Comparison of ENCODE assay signal across 2 cellular contexts in the genomic region with DNA sequence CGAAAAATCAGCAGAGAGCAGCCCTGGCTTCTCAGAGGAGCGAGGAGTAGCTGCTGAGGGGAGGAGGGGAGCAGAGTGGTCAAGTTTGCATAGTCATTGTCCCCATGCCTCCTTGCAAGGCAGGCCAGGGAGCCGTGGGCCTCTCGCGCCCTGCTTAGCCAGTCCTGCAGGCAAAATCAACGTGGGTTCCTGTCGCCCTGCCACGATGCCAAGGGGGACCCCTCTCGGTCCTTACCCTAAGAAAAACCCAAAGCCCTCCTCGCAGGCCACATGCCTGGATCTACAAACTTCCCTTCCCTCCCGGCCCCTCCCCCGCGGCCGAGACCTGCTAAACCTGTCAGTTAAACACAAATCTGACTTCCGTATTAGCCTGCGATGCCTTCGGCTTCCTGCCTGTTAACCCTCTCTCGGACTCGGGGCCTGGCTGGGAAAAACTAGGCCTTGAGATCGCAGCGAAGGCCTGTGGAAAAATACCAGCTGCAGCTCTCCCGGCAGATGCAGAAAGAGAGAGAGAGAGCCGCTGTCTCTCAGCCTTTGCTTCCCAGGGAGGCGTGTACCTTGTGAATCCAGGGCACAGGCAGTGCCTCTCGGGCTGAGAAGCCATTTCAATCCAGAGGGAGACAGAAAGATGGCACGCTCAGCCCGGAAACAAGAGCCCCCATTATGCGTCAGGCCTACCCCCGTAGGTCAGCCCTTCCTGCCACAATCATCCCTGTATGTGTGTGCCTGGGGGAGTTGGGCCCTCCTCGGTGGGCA.
TF ChIP-seq lines count a peak whose summit lies in the region.

No MANE protein-coding gene starts in this region.

TF ChIP-seq in HEK293, 187 proteins besides CTCF, POLR2A, EP300 and RAD21 (continued from another document and continues in another):
- TF ChIP-seq ZSCAN4 (tag by site-specific recombination; IDR thresholded peaks at IDR 0.05) (peak; percentile 68), OSR2 (tag by site-specific recombination; IDR thresholded peaks at IDR 0.05) (peak; percentile 24; the same call in 1 of the 2 replicates), ZBTB48 (tag by site-specific recombination; IDR thresholded peaks at IDR 0.05) (peak; percentile 26; the same call in 1 of the 2 replicates), KLF16 (tag by site-specific recombination; IDR thresholded peaks at IDR 0.05) (peak; percentile 76), KLF8 (tag by site-specific recombination; IDR thresholded peaks at IDR 0.05) (0 out of 2 replicates have a peak, but pooled peaks have one; percentile 20), ZNF76 (tag by site-specific recombination; IDR thresholded peaks at IDR 0.05; ENCODE audit: borderline replicate concordance, low read depth) (peak; percentile 23; the same call in 1 of the 2 replicates), ZNF280D (tag by site-specific recombination; IDR thresholded peaks at IDR 0.05) (no peak), ZNF518A (tag by site-specific recombination; conservative IDR thresholded peaks at IDR 0.05; ENCODE audit: low read depth) (peak; percentile 36; the same call in 1 of the 2 replicates)

TF ChIP-seq in GM12878, 131 proteins besides CTCF, POLR2A, EP300 and RAD21 (continued from another document):
- TF ChIP-seq, protein P1, sequence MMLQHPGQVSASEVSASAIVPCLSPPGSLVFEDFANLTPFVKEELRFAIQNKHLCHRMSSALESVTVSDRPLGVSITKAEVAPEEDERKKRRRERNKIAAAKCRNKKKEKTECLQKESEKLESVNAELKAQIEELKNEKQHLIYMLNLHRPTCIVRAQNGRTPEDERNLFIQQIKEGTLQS (IDR thresholded peaks at IDR 0.05; ENCODE audit: borderline replicate concordance, extremely low read depth, low read depth, low read length): no peak
- TF ChIP-seq, protein P2, sequence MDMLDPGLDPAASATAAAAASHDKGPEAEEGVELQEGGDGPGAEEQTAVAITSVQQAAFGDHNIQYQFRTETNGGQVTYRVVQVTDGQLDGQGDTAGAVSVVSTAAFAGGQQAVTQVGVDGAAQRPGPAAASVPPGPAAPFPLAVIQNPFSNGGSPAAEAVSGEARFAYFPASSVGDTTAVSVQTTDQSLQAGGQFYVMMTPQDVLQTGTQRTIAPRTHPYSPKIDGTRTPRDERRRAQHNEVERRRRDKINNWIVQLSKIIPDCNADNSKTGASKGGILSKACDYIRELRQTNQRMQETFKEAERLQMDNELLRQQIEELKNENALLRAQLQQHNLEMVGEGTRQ (IDR thresholded peaks at IDR 0.05; ENCODE audit: borderline replicate concordance, low read depth, low read length): no peak
- TF ChIP-seq BCL11A (IDR thresholded peaks at IDR 0.05; ENCODE audit: low read depth, low read length) (no peak), KLF5 (IDR thresholded peaks at IDR 0.05; ENCODE audit: partially characterized antibody) (no peak), NFXL1 (IDR thresholded peaks at IDR 0.05; ENCODE audit: borderline replicate concordance) (peak; percentile 93), IRF3 (IDR thresholded peaks at IDR 0.05) (no peak), SUPT20H (IDR thresholded peaks at IDR 0.05; ENCODE audit: borderline replicate concordance, control insufficient read depth, low read depth, low read length) (no peak), MTA3 (IDR thresholded peaks at IDR 0.05; ENCODE audit: borderline replicate concordance, low read length) (no peak), KDM1A (IDR thresholded peaks at IDR 0.05; ENCODE audit: borderline replicate concordance) (no peak), SREBF2 (IDR thresholded peaks at IDR 0.05; ENCODE audit: low read length) (no peak), FOS (IDR thresholded peaks at IDR 0.05; ENCODE audit: borderline replicate concordance, extremely low read depth, insufficient read length) (no peak), ESRRA (IDR thresholded peaks at IDR 0.05; ENCODE audit: low read length) (no peak), CHD2 (IDR thresholded peaks at IDR 0.05; ENCODE audit: borderline replicate concordance, low read depth, low read length) (peak; percentile 85), ETV6 (conservative IDR thresholded peaks at IDR 0.05 in 1 of 2, IDR thresholded peaks at IDR 0.05 in 1 of 2; ENCODE audit: borderline replicate concordance in 1 of 2, low read depth in 1 of 2) (peak in 1 of 2 experiments; percentile 98; a peak in 3 of 4 replicates), MTA2 (IDR thresholded peaks at IDR 0.05; ENCODE audit: low read depth) (peak; percentile 62; the same call in 1 of the 2 replicates), IKZF2 (IDR thresholded peaks at IDR 0.05) (peak; percentile 76 to 82), PBX3 (IDR thresholded peaks at IDR 0.05; ENCODE audit: insufficient replicate concordance, low read depth, low read length) (peak; percentile 84), HSF1 (IDR thresholded peaks at IDR 0.05; ENCODE audit: low read depth, low read length) (no peak), POLR2AphosphoS5 (IDR thresholded peaks at IDR 0.05; ENCODE audit: low read length) (peak; percentile 89), POLR2AphosphoS2 (IDR thresholded peaks at IDR 0.05; ENCODE audit: low read depth, low read length) (peak; percentile 70; the same call in 1 of the 2 replicates), RELA (IDR thresholded peaks at IDR 0.05; ENCODE audit: borderline replicate concordance, partially characterized antibody) (peak; percentile 35)
- TF ChIP-seq, protein P3, sequence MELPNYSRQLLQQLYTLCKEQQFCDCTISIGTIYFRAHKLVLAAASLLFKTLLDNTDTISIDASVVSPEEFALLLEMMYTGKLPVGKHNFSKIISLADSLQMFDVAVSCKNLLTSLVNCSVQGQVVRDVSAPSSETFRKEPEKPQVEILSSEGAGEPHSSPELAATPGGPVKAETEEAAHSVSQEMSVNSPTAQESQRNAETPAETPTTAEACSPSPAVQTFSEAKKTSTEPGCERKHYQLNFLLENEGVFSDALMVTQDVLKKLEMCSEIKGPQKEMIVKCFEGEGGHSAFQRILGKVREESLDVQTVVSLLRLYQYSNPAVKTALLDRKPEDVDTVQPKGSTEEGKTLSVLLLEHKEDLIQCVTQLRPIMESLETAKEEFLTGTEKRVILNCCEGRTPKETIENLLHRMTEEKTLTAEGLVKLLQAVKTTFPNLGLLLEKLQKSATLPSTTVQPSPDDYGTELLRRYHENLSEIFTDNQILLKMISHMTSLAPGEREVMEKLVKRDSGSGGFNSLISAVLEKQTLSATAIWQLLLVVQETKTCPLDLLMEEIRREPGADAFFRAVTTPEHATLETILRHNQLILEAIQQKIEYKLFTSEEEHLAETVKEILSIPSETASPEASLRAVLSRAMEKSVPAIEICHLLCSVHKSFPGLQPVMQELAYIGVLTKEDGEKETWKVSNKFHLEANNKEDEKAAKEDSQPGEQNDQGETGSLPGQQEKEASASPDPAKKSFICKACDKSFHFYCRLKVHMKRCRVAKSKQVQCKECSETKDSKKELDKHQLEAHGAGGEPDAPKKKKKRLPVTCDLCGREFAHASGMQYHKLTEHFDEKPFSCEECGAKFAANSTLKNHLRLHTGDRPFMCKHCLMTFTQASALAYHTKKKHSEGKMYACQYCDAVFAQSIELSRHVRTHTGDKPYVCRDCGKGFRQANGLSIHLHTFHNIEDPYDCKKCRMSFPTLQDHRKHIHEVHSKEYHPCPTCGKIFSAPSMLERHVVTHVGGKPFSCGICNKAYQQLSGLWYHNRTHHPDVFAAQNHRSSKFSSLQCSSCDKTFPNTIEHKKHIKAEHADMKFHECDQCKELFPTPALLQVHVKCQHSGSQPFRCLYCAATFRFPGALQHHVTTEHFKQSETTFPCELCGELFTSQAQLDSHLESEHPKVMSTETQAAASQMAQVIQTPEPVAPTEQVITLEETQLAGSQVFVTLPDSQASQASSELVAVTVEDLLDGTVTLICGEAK (IDR thresholded peaks at IDR 0.05; ENCODE audit: borderline replicate concordance): no peak; the same call in 1 of the 2 replicates
- TF ChIP-seq, protein P4, sequence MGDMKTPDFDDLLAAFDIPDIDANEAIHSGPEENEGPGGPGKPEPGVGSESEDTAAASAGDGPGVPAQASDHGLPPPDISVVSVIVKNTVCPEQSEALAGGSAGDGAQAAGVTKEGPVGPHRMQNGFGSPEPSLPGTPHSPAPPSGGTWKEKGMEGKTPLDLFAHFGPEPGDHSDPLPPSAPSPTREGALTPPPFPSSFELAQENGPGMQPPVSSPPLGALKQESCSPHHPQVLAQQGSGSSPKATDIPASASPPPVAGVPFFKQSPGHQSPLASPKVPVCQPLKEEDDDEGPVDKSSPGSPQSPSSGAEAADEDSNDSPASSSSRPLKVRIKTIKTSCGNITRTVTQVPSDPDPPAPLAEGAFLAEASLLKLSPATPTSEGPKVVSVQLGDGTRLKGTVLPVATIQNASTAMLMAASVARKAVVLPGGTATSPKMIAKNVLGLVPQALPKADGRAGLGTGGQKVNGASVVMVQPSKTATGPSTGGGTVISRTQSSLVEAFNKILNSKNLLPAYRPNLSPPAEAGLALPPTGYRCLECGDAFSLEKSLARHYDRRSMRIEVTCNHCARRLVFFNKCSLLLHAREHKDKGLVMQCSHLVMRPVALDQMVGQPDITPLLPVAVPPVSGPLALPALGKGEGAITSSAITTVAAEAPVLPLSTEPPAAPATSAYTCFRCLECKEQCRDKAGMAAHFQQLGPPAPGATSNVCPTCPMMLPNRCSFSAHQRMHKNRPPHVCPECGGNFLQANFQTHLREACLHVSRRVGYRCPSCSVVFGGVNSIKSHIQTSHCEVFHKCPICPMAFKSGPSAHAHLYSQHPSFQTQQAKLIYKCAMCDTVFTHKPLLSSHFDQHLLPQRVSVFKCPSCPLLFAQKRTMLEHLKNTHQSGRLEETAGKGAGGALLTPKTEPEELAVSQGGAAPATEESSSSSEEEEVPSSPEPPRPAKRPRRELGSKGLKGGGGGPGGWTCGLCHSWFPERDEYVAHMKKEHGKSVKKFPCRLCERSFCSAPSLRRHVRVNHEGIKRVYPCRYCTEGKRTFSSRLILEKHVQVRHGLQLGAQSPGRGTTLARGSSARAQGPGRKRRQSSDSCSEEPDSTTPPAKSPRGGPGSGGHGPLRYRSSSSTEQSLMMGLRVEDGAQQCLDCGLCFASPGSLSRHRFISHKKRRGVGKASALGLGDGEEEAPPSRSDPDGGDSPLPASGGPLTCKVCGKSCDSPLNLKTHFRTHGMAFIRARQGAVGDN (IDR thresholded peaks at IDR 0.05): peak; percentile 96
- TF ChIP-seq, protein P5, sequence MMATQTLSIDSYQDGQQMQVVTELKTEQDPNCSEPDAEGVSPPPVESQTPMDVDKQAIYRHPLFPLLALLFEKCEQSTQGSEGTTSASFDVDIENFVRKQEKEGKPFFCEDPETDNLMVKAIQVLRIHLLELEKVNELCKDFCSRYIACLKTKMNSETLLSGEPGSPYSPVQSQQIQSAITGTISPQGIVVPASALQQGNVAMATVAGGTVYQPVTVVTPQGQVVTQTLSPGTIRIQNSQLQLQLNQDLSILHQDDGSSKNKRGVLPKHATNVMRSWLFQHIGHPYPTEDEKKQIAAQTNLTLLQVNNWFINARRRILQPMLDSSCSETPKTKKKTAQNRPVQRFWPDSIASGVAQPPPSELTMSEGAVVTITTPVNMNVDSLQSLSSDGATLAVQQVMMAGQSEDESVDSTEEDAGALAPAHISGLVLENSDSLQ (IDR thresholded peaks at IDR 0.05): peak; percentile 94
- TF ChIP-seq, protein P6, sequence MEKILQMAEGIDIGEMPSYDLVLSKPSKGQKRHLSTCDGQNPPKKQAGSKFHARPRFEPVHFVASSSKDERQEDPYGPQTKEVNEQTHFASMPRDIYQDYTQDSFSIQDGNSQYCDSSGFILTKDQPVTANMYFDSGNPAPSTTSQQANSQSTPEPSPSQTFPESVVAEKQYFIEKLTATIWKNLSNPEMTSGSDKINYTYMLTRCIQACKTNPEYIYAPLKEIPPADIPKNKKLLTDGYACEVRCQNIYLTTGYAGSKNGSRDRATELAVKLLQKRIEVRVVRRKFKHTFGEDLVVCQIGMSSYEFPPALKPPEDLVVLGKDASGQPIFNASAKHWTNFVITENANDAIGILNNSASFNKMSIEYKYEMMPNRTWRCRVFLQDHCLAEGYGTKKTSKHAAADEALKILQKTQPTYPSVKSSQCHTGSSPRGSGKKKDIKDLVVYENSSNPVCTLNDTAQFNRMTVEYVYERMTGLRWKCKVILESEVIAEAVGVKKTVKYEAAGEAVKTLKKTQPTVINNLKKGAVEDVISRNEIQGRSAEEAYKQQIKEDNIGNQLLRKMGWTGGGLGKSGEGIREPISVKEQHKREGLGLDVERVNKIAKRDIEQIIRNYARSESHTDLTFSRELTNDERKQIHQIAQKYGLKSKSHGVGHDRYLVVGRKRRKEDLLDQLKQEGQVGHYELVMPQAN (conservative IDR thresholded peaks at IDR 0.05): peak; percentile 4; the same call in 1 of the 2 replicates
